Comparison of ENCODE assay signal across 20 cellular contexts in genomic region chr9:15354713-15355112, GRCh38. TPM values are rescaled to one million over a fixed set of nuclear protein-coding genes. Genes with fewer than 3 reads are reported as not detected.
DNase-seq lines count a peak whose midpoint lies in the region; ATAC-seq, FAIRE-seq and TF ChIP-seq lines count a peak whose summit lies in the region.
"Had no signal": no experiment of that assay in that cellular context is flagged by ENCODE, and none has a peak within 500 bp of the region (broad histone marks: within the 10 kb centered on the region; RNA-seq: fewer than 3 reads in every experiment).

No MANE protein-coding gene starts in this region.

- FAIRE-seq in kidney (lab: Jason Lieb, UNC): no peak
- FAIRE-seq: H54, RCC 7860 had no signal

- H3K4me1 Mint-ChIP-seq in activated naive CD4-positive, alpha-beta T cell treated with anti-CD3 and anti-CD28 coated beads, Interleukin-2, amount 50 U/mL, for 24 hours: peaks cover 53% of the 10 kb centered on the region
- H3K4me1 Mint-ChIP-seq in activated naive CD8-positive, alpha-beta T cell treated with anti-CD3 and anti-CD28 coated beads, Interleukin-2, amount 10 ng/mL, durations not matched to agents 7 days and 5 days: peaks cover 22% of the 10 kb centered on the region
- peaks cover 3% of the 10 kb centered on the region for H3K4me1 Mint-ChIP-seq in osteocyte (ENCODE audit: unreplicated experiment)

- H3K27me3 Mint-ChIP-seq in activated naive CD4-positive, alpha-beta T cell treated with anti-CD3 and anti-CD28 coated beads, Interleukin-2, amount 50 U/mL, for 24 hours: no peaks in the 10 kb centered on the region
- no peaks in the 10 kb centered on the region for H3K27me3 Mint-ChIP-seq in activated naive CD8-positive, alpha-beta T cell treated with anti-CD3 and anti-CD28 coated beads, Interleukin-2, amount 10 ng/mL, durations not matched to agents 7 days and 5 days
- no peaks in the 10 kb centered on the region for H3K27me3 Mint-ChIP-seq in osteocyte (ENCODE audit: unreplicated experiment)
- H3K27me3 Mint-ChIP-seq: activated CD8-positive, alpha-beta memory T cell treated with anti-CD3 and anti-CD28 coated beads, Interleukin-2, amount 10 ng/mL, durations not matched to agents 7 days and 5 days had no signal

- peak; percentile 38 for TF ChIP-seq CTCF in osteocyte (IDR thresholded peaks at IDR 0.05)
- no peak for TF ChIP-seq CTCF in kidney (IDR thresholded peaks at IDR 0.05; ENCODE audit: borderline replicate concordance, extremely low read depth, insufficient read depth)

- DNase-seq in activated naive CD4-positive, alpha-beta T cell treated with anti-CD3 and anti-CD28 coated beads, Interleukin-2, amount 50 U/mL, for 16 hours: no peak
- DNase-seq in NCI-H524 treated with DMSO at 0.1 percent for 48 hours (lab: John Stamatoyannopoulos, UW): peak; percentile 58
- DNase-seq in activated naive CD8-positive, alpha-beta T cell treated with anti-CD3 and anti-CD28 coated beads, Interleukin-2, amount 10 ng/mL, durations not matched to agents 7 days and 5 days: no peak
- DNase-seq in osteocyte (ENCODE audit: extremely low spot score, unreplicated experiment): no peak
- DNase-seq in DMS 273 (lab: John Stamatoyannopoulos, UW; ENCODE audit: unreplicated experiment): no peak
- DNase-seq in SKM-1 treated with dmso at 0.1 percent for 144 hours (lab: John Stamatoyannopoulos, UW; ENCODE audit: unreplicated experiment): no peak
- no peak for DNase-seq in kidney
- DNase-seq: activated CD8-positive, alpha-beta memory T cell treated with anti-CD3 and anti-CD28 coated beads, Interleukin-2, amount 10 ng/mL, durations not matched to agents 7 days and 5 days; activated gamma-delta T cell treated with Interleukin-2 at 50 U/mL for 16 hours; body of pancreas; COR-L47; erythroblast; GF-D8; NCI-H1105 treated with DMSO at 0.1 percent for 48 hours; stimulated activated CD4-positive, alpha-beta T cell treated with anti-CD3 and anti-CD28 coated beads, Interleukin-4, amount 100 ng/mL, for 4 hours; stimulated activated CD8-positive, alpha-beta memory T cell treated with anti-CD3 and anti-CD28 coated beads, Interleukin-4, amount 100 ng/mL, for 48 hours had no signal

- H3K4me3 Mint-ChIP-seq in activated naive CD4-positive, alpha-beta T cell treated with anti-CD3 and anti-CD28 coated beads, Interleukin-2, amount 50 U/mL, for 24 hours: no peak overlapping the region
- peak overlapping the region; percentile 38 for H3K4me3 Mint-ChIP-seq in activated naive CD8-positive, alpha-beta T cell treated with anti-CD3 and anti-CD28 coated beads, Interleukin-2, amount 10 ng/mL, durations not matched to agents 7 days and 5 days
- H3K4me3 Mint-ChIP-seq in osteocyte (ENCODE audit: unreplicated experiment): no peak overlapping the region
- H3K4me3 Mint-ChIP-seq: activated CD8-positive, alpha-beta memory T cell treated with anti-CD3 and anti-CD28 coated beads, Interleukin-2, amount 10 ng/mL, durations not matched to agents 7 days and 5 days had no signal

- no peaks in the 10 kb centered on the region for H3K9me3 Mint-ChIP-seq in activated naive CD4-positive, alpha-beta T cell treated with anti-CD3 and anti-CD28 coated beads, Interleukin-2, amount 50 U/mL, for 24 hours
- no peaks in the 10 kb centered on the region for H3K9me3 Mint-ChIP-seq in activated naive CD8-positive, alpha-beta T cell treated with anti-CD3 and anti-CD28 coated beads, Interleukin-2, amount 10 ng/mL, durations not matched to agents 7 days and 5 days
- no peaks in the 10 kb centered on the region for H3K9me3 Mint-ChIP-seq in osteocyte (ENCODE audit: unreplicated experiment)

- H3K9ac ChIP-seq in kidney (ENCODE audit: low read length in 2 of 2): no peak overlapping the region

- peak; percentile 43 for ATAC-seq in activated naive CD8-positive, alpha-beta T cell treated with anti-CD3 and anti-CD28 coated beads, Interleukin-2, amount 10 ng/mL, durations not matched to agents 7 days and 5 days (ENCODE audit: low read depth)
- ATAC-seq: activated CD8-positive, alpha-beta memory T cell treated with anti-CD3 and anti-CD28 coated beads, Interleukin-2, amount 10 ng/mL, durations not matched to agents 7 days and 5 days; body of pancreas had no signal

- H3K4me1 ChIP-seq in kidney (ENCODE audit: control insufficient read depth in 1 of 2, insufficient read depth in 1 of 2, low read depth in 1 of 2, low read length in 2 of 2): peaks cover 0 to 7% of the 10 kb centered on the region in 2 donors
- H3K4me1 ChIP-seq: body of pancreas, suprapubic skin had no signal

- peak overlapping the region; percentile 48 for H3K27ac Mint-ChIP-seq in activated naive CD4-positive, alpha-beta T cell treated with anti-CD3 and anti-CD28 coated beads, Interleukin-2, amount 50 U/mL, for 24 hours
- peak overlapping the region; percentile 70 for H3K27ac Mint-ChIP-seq in activated naive CD8-positive, alpha-beta T cell treated with anti-CD3 and anti-CD28 coated beads, Interleukin-2, amount 10 ng/mL, durations not matched to agents 7 days and 5 days
- no peak overlapping the region for H3K27ac Mint-ChIP-seq in osteocyte (ENCODE audit: unreplicated experiment)
- H3K27ac Mint-ChIP-seq: activated CD8-positive, alpha-beta memory T cell treated with anti-CD3 and anti-CD28 coated beads, Interleukin-2, amount 10 ng/mL, durations not matched to agents 7 days and 5 days had no signal

- no peaks in the 10 kb centered on the region for H3K36me3 Mint-ChIP-seq in activated naive CD4-positive, alpha-beta T cell treated with anti-CD3 and anti-CD28 coated beads, Interleukin-2, amount 50 U/mL, for 24 hours
- no peaks in the 10 kb centered on the region for H3K36me3 Mint-ChIP-seq in activated naive CD8-positive, alpha-beta T cell treated with anti-CD3 and anti-CD28 coated beads, Interleukin-2, amount 10 ng/mL, durations not matched to agents 7 days and 5 days
- no peaks in the 10 kb centered on the region for H3K36me3 Mint-ChIP-seq in osteocyte (ENCODE audit: unreplicated experiment)
- H3K36me3 Mint-ChIP-seq: activated CD8-positive, alpha-beta memory T cell treated with anti-CD3 and anti-CD28 coated beads, Interleukin-2, amount 10 ng/mL, durations not matched to agents 7 days and 5 days had no signal

- H3K27ac ChIP-seq in kidney (ENCODE audit: low read depth in 2 of 2, low read length in 2 of 2): no peak overlapping the region
- H3K27ac ChIP-seq: body of pancreas, suprapubic skin had no signal

- no peak overlapping the region for H3K4me3 ChIP-seq in kidney (ENCODE audit: low read length in 2 of 2)
- H3K4me3 ChIP-seq: body of pancreas, suprapubic skin had no signal

- intact Hi-C loops in kidney (cut with DNase I): no loop called here

- POLR2A ChIA-PET in activated naive CD8-positive, alpha-beta T cell treated with anti-CD3 and anti-CD28 coated beads, Interleukin-2, amount 10 ng/mL, durations not matched to agents 7 days and 5 days (lab: Charles Lee): interaction anchor here (0.8 kb wide), 1 partner anchor 68 kb away, joined by 3 read pairs; the partner anchor contains the start of gene SNAPC3

- H3K36me3 ChIP-seq in kidney (ENCODE audit: control insufficient read depth in 1 of 2, insufficient read depth in 2 of 2, low read length in 2 of 2): no peaks in the 10 kb centered on the region
- H3K36me3 ChIP-seq: suprapubic skin had no signal

- H3K9me3 ChIP-seq in kidney (ENCODE audit: control insufficient read depth in 1 of 2, low read length in 2 of 2): no peaks in the 10 kb centered on the region
- H3K9me3 ChIP-seq: body of pancreas, suprapubic skin had no signal

RNA-seq across cellular contexts. Expression of gene TTC39B, which starts 47.7 kb away (rescaled TPM):
- total RNA-seq in activated naive CD8-positive, alpha-beta T cell treated with anti-CD3 and anti-CD28 coated beads, Interleukin-2, amount 10 ng/mL, durations not matched to agents 7 days and 5 days: 10 to 100 TPM; 33.6 to 35.2 TPM
- total RNA-seq in osteocyte (24.9 and 25.5 TPM in 2 replicates), kidney (22.0 TPM)
- 4.9 TPM for polyA plus RNA-seq in kidney (ENCODE audit: insufficient read depth, low read depth, low replicate concordance)
